In the genomic region with DNA sequence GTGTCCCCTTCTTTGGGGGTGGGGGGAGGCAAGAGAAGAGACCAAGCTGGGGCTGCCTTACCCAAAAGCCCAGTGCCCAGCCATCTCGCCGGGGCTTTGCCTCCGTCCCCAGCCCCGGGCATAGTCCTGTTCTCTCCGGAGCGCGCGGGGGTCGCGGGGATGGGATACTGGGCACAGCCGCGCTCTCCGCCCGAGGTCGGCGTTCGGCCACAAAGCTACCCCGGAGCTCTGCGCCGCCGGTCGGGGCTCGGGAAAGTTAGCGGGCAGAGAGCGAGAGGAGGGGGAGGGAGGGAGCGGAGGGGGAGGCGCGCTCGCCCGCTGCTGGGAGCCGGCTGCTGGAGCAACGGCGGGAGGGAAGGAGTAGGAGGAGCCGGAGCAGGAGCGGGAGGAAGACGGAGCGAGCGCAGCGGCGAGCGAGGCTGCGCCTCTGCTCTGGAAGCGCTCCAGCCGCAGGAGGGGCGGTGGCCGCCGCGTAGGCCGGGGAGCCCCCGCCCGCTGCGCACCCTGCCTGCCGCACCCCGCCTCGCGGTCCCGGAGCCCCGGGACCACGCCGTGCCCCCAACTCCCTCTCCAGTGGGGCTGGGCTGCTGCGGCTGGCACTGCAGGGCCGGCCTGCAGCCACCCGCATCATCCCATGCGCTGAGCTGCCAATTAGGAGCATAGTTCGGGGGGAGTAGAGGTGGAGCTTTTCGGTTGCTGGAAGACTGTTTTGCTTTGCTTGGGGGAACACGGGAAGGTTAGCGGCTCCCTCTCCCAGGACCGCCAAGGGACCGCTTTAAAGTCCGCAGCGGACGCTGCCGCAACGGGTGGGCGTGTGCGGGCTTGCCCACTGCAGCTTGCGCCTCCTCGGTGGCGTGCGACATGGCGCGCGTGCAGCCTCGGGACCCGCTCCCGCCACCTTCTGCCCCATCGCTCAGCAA, we compare ENCODE assay signal across 8 cellular contexts. TPM values are rescaled to one million over a fixed set of nuclear protein-coding genes. Genes with fewer than 3 reads are reported as not detected.
A peak's percentile ranks its signal among the peaks of the same experiment; 100 is the strongest.
DNase-seq lines count a peak whose midpoint lies in the region; ATAC-seq, FAIRE-seq and TF ChIP-seq lines count a peak whose summit lies in the region.

A gene with protein sequence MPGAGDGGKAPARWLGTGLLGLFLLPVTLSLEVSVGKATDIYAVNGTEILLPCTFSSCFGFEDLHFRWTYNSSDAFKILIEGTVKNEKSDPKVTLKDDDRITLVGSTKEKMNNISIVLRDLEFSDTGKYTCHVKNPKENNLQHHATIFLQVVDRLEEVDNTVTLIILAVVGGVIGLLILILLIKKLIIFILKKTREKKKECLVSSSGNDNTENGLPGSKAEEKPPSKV (minus strand): TSS at position 272 of the 920 bp plus-strand sequence. CDS start 150 bp downstream, at position 122.

- H3K9me3 ChIP-seq in skeletal muscle satellite cell (replicated peaks; ENCODE audit: low read length): no peaks in the 10 kb centered on the region

- DNase-seq in 8988T (peak; percentile 98), GM20000 (ENCODE audit: low spot score) (peak; percentile 53), NCI-H82 (lab: John Stamatoyannopoulos, UW) (peak; percentile 85), cerebellar cortex (ENCODE audit: low spot score) (peak; percentile 76), iPS-NIHi7 (ENCODE audit: extremely low spot score) (peak; percentile 87), H54 (ENCODE audit: insufficient read length, low spot score) (no peak)

- no peak for TF ChIP-seq POLR2A in H54 (IDR thresholded peaks at IDR 0.05; ENCODE audit: low read depth, low read length)

- H3K36me3 ChIP-seq in skeletal muscle satellite cell (ENCODE audit: insufficient read depth, low read length): no peaks in the 10 kb centered on the region

- no peak for TF ChIP-seq CTCF in GM20000 (IDR thresholded peaks at IDR 0.05; ENCODE audit: extremely low read depth, missing control alignments)

- no peak for FAIRE-seq in H54 (lab: Jason Lieb, UNC)

- peaks cover 3% of the 10 kb centered on the region for H3K4me1 ChIP-seq in skeletal muscle satellite cell (ENCODE audit: control insufficient read depth, insufficient read depth, low read length)

- ATAC-seq in HG02981 (IDR thresholded peaks at IDR 0.05; ENCODE audit: unreplicated experiment): no peak

- H3K27me3 ChIP-seq in skeletal muscle satellite cell (ENCODE audit: control insufficient read depth, insufficient read depth, low read length): peaks cover 98% of the 10 kb centered on the region

- no peak within 1 kb of the TSS for H3K9ac ChIP-seq in skeletal muscle satellite cell (ENCODE audit: low read depth, low read length)

- H3K4me3 ChIP-seq in skeletal muscle satellite cell (ENCODE audit: low read length): peak within 1 kb of the TSS; percentile 55

- H3K4me2 ChIP-seq in skeletal muscle satellite cell (ENCODE audit: low read length): peak within 1 kb of the TSS; percentile 86

RNA-seq across cellular contexts. Expression of the gene that starts here (rescaled TPM):
- not detected in 2 replicates for total RNA-seq in skeletal muscle satellite cell (2012; rRNA removed)
